In the genomic region with DNA sequence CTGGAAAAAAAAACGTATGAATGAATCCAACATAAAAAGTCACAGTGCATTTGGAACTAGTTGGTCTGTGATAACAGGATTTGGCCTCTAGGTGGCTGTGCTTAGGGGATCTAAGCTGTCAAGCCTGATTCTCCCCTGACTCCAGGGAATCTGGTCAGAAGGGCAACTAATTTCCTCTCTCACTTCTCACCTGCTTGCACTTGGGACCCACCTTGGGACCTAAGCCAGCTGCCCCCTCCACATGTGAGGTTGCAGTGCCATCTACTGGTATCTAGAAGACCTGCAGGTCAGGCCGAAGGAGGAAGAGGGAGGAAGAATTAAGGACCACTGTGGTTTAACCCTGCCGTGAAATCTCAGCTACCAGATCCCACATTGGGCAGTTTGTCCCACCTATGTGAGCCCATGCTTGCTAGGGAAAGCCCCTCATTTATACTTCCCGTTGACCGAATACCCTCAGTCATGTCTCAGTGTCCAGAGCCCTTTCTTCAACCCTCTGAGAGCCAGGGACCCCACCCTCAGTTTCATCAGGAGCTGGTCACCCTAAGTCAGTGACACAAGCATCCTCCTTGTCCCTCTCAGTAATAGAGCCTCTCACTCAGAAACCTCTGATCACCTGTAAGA, we compare ENCODE assay signal across 1 cellular context.
TF ChIP-seq lines count a peak whose summit lies in the region.

No MANE protein-coding gene starts in this region.

TF ChIP-seq in HepG2, 621 proteins besides CTCF, POLR2A, EP300 and RAD21 (continued from another document and continues in another):
- TF ChIP-seq ZFP36 (IDR thresholded peaks at IDR 0.05; ENCODE audit: borderline replicate concordance, low read depth, low read length, partially characterized antibody) (no peak), FOXP1 (IDR thresholded peaks at IDR 0.05) (no peak), FOXP1 (CRISPR knock-in tag; IDR thresholded peaks at IDR 0.05) (peak; percentile 38; the same call in 1 of the 2 replicates), ZNF431 (CRISPR knock-in tag; IDR thresholded peaks at IDR 0.05; ENCODE audit: borderline replicate concordance, low read depth) (no peak), SRY (CRISPR knock-in tag; IDR thresholded peaks at IDR 0.05) (no peak), ZNF788 (CRISPR knock-in tag; IDR thresholded peaks at IDR 0.05; ENCODE audit: borderline replicate concordance) (peak; percentile 65; the same call in 1 of the 2 replicates), ZNF12 (CRISPR knock-in tag; IDR thresholded peaks at IDR 0.05) (no peak), ZNF337 (CRISPR knock-in tag; IDR thresholded peaks at IDR 0.05; ENCODE audit: borderline replicate concordance, low read depth) (no peak), ZNF775 (CRISPR knock-in tag; IDR thresholded peaks at IDR 0.05; ENCODE audit: borderline replicate concordance) (peak; percentile 100), ZNF382 (CRISPR knock-in tag; IDR thresholded peaks at IDR 0.05; ENCODE audit: borderline replicate concordance) (no peak), ZNF792 (CRISPR knock-in tag; IDR thresholded peaks at IDR 0.05) (peak; percentile 59; the same call in 1 of the 2 replicates), MLLT10 (CRISPR knock-in tag; IDR thresholded peaks at IDR 0.05) (no peak), ZNF484 (CRISPR knock-in tag; IDR thresholded peaks at IDR 0.05; ENCODE audit: borderline replicate concordance, low read depth) (no peak), TRIM24 (CRISPR knock-in tag; IDR thresholded peaks at IDR 0.05) (no peak), EZH2 (conservative IDR thresholded peaks at IDR 0.05; ENCODE audit: low read depth, low read length) (no peak), HOXD1 (CRISPR knock-in tag; IDR thresholded peaks at IDR 0.05) (no peak), SMARCC2 (IDR thresholded peaks at IDR 0.05) (no peak), NKX3-1 (CRISPR knock-in tag; IDR thresholded peaks at IDR 0.05) (no peak), ZNF30 (CRISPR knock-in tag; IDR thresholded peaks at IDR 0.05) (no peak), ZNF781 (CRISPR knock-in tag; IDR thresholded peaks at IDR 0.05; ENCODE audit: borderline replicate concordance, not compliant biosample characterization) (no peak), SNAI1 (CRISPR knock-in tag; IDR thresholded peaks at IDR 0.05; ENCODE audit: borderline replicate concordance) (no peak), RXRB (CRISPR knock-in tag; IDR thresholded peaks at IDR 0.05; ENCODE audit: borderline replicate concordance) (peak; percentile 60; the same call in 1 of the 2 replicates), TOE1 (CRISPR knock-in tag; IDR thresholded peaks at IDR 0.05) (no peak), POGZ (CRISPR knock-in tag; IDR thresholded peaks at IDR 0.05) (peak; percentile 46; the same call in 1 of the 2 replicates), MTA3 (CRISPR knock-in tag; IDR thresholded peaks at IDR 0.05) (no peak)
- TF ChIP-seq, protein P1, sequence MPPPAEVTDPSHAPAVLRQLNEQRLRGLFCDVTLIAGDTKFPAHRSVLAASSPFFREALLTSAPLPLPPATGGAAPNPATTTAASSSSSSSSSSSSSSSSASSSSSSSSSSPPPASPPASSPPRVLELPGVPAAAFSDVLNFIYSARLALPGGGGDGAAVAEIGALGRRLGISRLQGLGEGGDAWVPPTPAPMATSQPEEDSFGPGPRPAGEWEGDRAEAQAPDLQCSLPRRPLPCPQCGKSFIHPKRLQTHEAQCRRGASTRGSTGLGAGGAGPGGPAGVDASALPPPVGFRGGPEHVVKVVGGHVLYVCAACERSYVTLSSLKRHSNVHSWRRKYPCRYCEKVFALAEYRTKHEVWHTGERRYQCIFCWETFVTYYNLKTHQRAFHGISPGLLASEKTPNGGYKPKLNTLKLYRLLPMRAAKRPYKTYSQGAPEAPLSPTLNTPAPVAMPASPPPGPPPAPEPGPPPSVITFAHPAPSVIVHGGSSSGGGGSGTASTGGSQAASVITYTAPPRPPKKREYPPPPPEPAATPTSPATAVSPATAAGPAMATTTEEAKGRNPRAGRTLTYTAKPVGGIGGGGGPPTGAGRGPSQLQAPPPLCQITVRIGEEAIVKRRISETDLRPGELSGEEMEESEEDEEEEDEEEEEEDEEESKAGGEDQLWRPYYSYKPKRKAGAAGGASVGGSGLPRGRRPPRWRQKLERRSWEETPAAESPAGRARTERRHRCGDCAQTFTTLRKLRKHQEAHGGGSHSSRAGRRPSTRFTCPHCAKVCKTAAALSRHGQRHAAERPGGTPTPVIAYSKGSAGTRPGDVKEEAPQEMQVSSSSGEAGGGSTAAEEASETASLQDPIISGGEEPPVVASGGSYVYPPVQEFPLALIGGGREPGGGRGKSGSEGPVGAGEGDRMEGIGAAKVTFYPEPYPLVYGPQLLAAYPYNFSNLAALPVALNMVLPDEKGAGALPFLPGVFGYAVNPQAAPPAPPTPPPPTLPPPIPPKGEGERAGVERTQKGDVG (CRISPR knock-in tag; IDR thresholded peaks at IDR 0.05; ENCODE audit: borderline replicate concordance) = no peak
- TF ChIP-seq, protein P2, sequence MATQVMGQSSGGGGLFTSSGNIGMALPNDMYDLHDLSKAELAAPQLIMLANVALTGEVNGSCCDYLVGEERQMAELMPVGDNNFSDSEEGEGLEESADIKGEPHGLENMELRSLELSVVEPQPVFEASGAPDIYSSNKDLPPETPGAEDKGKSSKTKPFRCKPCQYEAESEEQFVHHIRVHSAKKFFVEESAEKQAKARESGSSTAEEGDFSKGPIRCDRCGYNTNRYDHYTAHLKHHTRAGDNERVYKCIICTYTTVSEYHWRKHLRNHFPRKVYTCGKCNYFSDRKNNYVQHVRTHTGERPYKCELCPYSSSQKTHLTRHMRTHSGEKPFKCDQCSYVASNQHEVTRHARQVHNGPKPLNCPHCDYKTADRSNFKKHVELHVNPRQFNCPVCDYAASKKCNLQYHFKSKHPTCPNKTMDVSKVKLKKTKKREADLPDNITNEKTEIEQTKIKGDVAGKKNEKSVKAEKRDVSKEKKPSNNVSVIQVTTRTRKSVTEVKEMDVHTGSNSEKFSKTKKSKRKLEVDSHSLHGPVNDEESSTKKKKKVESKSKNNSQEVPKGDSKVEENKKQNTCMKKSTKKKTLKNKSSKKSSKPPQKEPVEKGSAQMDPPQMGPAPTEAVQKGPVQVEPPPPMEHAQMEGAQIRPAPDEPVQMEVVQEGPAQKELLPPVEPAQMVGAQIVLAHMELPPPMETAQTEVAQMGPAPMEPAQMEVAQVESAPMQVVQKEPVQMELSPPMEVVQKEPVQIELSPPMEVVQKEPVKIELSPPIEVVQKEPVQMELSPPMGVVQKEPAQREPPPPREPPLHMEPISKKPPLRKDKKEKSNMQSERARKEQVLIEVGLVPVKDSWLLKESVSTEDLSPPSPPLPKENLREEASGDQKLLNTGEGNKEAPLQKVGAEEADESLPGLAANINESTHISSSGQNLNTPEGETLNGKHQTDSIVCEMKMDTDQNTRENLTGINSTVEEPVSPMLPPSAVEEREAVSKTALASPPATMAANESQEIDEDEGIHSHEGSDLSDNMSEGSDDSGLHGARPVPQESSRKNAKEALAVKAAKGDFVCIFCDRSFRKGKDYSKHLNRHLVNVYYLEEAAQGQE (IDR thresholded peaks at IDR 0.05; ENCODE audit: borderline replicate concordance in 1 of 2, low read depth in 1 of 2, low read length in 2 of 2) = no peak
- TF ChIP-seq, protein P3, sequence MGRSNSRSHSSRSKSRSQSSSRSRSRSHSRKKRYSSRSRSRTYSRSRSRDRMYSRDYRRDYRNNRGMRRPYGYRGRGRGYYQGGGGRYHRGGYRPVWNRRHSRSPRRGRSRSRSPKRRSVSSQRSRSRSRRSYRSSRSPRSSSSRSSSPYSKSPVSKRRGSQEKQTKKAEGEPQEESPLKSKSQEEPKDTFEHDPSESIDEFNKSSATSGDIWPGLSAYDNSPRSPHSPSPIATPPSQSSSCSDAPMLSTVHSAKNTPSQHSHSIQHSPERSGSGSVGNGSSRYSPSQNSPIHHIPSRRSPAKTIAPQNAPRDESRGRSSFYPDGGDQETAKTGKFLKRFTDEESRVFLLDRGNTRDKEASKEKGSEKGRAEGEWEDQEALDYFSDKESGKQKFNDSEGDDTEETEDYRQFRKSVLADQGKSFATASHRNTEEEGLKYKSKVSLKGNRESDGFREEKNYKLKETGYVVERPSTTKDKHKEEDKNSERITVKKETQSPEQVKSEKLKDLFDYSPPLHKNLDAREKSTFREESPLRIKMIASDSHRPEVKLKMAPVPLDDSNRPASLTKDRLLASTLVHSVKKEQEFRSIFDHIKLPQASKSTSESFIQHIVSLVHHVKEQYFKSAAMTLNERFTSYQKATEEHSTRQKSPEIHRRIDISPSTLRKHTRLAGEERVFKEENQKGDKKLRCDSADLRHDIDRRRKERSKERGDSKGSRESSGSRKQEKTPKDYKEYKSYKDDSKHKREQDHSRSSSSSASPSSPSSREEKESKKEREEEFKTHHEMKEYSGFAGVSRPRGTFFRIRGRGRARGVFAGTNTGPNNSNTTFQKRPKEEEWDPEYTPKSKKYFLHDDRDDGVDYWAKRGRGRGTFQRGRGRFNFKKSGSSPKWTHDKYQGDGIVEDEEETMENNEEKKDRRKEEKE (IDR thresholded peaks at IDR 0.05) = no peak
- TF ChIP-seq, protein P4, sequence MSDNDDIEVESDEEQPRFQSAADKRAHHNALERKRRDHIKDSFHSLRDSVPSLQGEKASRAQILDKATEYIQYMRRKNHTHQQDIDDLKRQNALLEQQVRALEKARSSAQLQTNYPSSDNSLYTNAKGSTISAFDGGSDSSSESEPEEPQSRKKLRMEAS (IDR thresholded peaks at IDR 0.05) = peak; percentile 31; the same call in 1 of the 2 replicates
- TF ChIP-seq, protein P5, sequence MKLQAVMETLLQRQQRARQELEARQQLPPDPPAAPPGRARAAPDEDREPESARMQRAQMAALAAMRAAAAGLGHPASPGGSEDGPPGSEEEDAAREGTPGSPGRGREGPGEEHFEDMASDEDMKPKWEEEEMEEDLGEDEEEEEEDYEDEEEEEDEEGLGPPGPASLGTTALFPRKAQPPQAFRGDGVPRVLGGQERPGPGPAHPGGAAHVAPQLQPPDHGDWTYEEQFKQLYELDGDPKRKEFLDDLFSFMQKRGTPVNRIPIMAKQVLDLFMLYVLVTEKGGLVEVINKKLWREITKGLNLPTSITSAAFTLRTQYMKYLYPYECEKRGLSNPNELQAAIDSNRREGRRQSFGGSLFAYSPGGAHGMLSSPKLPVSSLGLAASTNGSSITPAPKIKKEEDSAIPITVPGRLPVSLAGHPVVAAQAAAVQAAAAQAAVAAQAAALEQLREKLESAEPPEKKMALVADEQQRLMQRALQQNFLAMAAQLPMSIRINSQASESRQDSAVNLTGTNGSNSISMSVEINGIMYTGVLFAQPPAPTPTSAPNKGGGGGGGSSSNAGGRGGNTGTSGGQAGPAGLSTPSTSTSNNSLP (IDR thresholded peaks at IDR 0.05; ENCODE audit: low read depth, low read length) = peak; percentile 75
- TF ChIP-seq, protein P6, sequence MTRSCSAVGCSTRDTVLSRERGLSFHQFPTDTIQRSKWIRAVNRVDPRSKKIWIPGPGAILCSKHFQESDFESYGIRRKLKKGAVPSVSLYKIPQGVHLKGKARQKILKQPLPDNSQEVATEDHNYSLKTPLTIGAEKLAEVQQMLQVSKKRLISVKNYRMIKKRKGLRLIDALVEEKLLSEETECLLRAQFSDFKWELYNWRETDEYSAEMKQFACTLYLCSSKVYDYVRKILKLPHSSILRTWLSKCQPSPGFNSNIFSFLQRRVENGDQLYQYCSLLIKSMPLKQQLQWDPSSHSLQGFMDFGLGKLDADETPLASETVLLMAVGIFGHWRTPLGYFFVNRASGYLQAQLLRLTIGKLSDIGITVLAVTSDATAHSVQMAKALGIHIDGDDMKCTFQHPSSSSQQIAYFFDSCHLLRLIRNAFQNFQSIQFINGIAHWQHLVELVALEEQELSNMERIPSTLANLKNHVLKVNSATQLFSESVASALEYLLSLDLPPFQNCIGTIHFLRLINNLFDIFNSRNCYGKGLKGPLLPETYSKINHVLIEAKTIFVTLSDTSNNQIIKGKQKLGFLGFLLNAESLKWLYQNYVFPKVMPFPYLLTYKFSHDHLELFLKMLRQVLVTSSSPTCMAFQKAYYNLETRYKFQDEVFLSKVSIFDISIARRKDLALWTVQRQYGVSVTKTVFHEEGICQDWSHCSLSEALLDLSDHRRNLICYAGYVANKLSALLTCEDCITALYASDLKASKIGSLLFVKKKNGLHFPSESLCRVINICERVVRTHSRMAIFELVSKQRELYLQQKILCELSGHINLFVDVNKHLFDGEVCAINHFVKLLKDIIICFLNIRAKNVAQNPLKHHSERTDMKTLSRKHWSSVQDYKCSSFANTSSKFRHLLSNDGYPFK (CRISPR knock-in tag; IDR thresholded peaks at IDR 0.05; ENCODE audit: borderline replicate concordance) = no peak
- TF ChIP-seq, protein P7, sequence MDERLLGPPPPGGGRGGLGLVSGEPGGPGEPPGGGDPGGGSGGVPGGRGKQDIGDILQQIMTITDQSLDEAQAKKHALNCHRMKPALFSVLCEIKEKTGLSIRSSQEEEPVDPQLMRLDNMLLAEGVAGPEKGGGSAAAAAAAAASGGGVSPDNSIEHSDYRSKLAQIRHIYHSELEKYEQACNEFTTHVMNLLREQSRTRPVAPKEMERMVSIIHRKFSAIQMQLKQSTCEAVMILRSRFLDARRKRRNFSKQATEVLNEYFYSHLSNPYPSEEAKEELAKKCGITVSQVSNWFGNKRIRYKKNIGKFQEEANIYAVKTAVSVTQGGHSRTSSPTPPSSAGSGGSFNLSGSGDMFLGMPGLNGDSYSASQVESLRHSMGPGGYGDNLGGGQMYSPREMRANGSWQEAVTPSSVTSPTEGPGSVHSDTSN (CRISPR knock-in tag; IDR thresholded peaks at IDR 0.05) = no peak
- TF ChIP-seq, protein P8, sequence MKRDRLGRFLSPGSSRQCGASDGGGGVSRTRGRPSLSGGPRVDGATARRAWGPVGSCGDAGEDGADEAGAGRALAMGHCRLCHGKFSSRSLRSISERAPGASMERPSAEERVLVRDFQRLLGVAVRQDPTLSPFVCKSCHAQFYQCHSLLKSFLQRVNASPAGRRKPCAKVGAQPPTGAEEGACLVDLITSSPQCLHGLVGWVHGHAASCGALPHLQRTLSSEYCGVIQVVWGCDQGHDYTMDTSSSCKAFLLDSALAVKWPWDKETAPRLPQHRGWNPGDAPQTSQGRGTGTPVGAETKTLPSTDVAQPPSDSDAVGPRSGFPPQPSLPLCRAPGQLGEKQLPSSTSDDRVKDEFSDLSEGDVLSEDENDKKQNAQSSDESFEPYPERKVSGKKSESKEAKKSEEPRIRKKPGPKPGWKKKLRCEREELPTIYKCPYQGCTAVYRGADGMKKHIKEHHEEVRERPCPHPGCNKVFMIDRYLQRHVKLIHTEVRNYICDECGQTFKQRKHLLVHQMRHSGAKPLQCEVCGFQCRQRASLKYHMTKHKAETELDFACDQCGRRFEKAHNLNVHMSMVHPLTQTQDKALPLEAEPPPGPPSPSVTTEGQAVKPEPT (CRISPR knock-in tag; IDR thresholded peaks at IDR 0.05; ENCODE audit: low read depth) = no peak
- TF ChIP-seq, protein P9, sequence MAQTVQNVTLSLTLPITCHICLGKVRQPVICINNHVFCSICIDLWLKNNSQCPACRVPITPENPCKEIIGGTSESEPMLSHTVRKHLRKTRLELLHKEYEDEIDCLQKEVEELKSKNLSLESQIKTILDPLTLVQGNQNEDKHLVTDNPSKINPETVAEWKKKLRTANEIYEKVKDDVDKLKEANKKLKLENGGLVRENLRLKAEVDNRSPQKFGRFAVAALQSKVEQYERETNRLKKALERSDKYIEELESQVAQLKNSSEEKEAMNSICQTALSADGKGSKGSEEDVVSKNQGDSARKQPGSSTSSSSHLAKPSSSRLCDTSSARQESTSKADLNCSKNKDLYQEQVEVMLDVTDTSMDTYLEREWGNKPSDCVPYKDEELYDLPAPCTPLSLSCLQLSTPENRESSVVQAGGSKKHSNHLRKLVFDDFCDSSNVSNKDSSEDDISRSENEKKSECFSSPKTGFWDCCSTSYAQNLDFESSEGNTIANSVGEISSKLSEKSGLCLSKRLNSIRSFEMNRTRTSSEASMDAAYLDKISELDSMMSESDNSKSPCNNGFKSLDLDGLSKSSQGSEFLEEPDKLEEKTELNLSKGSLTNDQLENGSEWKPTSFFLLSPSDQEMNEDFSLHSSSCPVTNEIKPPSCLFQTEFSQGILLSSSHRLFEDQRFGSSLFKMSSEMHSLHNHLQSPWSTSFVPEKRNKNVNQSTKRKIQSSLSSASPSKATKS (CRISPR knock-in tag; IDR thresholded peaks at IDR 0.05) = no peak
- TF ChIP-seq, protein P10, sequence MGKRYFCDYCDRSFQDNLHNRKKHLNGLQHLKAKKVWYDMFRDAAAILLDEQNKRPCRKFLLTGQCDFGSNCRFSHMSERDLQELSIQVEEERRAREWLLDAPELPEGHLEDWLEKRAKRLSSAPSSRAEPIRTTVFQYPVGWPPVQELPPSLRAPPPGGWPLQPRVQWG (CRISPR knock-in tag; IDR thresholded peaks at IDR 0.05; ENCODE audit: borderline replicate concordance, low read depth) = no peak
